ENCODE assay signal across 1 cellular context in genomic region chr10:72171175-72171630, GRCh38.
TF ChIP-seq lines count a peak whose summit lies in the region.

No MANE protein-coding gene starts in this region.

TF ChIP-seq in HCT116, 20 proteins besides CTCF, POLR2A, EP300 and RAD21 (continued from another document):
- TF ChIP-seq REST (IDR thresholded peaks at IDR 0.05; ENCODE audit: low read depth): no peak
- peak; percentile 62 for TF ChIP-seq CEBPB (IDR thresholded peaks at IDR 0.05; ENCODE audit: low read depth)
- TF ChIP-seq ZFX (IDR thresholded peaks at IDR 0.05): no peak
TF ChIP-seq in HCT116: peak in this region for 11.
